ENCODE assay signal across 8 cellular contexts in the genomic region with DNA sequence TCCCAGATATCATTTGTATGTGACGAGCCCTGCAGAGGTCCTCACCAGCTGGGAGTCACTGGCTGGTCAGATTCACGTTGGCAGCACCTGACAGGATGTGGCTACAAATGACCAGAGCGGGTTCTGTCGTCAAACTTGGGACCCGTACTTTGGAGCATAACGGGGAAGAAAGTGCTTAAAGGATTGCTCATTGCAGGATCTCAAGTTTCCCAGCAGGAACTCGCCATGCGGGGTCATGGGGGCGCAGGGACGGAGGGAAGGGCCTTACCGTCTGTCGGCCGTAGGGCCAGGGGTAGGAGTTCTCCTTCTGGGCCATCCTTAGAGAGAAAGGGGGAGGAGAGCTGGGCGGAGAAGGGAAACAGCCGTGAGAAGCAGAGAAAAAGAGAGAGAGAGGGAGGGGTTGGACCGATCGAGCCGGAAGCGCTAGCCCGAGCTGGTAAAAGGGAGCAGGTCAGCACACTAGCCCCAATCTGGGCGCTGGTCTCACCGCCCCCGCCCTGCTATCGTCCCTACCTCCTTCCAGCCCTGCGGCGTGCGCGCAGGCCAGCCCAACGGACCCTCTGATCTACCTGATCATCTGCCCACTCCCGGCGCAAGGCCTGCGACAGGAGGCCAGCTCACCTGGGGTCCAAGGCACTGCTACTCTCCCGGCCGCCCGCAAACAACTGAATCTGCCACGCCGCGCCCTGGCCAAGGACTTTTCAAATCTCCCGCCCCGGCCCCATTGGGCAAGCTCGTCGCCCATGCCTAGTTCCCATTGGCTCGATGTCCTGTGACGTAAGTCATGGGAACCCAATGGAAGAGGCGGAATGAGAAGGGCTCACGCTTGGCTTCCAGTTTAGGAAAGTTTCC. TPM values are rescaled to one million over a fixed set of nuclear protein-coding genes. Genes with fewer than 3 reads are reported as not detected.
DNase-seq lines count a peak whose midpoint lies in the region; ATAC-seq and TF ChIP-seq lines count a peak whose summit lies in the region.

Gene AURKB, minus strand, starts transcription at position 667 of the 852 bp plus-strand sequence. Its CDS starts 351 bp downstream, at position 316.

- peak; percentile 93 for ATAC-seq in RWPE2 (ENCODE audit: low read depth)
- peak; percentile 99 for ATAC-seq in activated T-helper 17 cell treated with anti-CD3 and anti-CD28 coated beads, Interleukin-2, amount 50 U/mL, for 72 hours (replicated peaks)

- TF ChIP-seq CTCF in DOHH2 (IDR thresholded peaks at IDR 0.05; ENCODE audit: low read depth, low read length, poor library complexity, severe bottlenecking) (no peak), RWPE2 (IDR thresholded peaks at IDR 0.05; ENCODE audit: poor library complexity, severe bottlenecking) (no peak), fibroblast of pulmonary artery (IDR thresholded peaks at IDR 0.05; ENCODE audit: low read length, missing control alignments) (no peak), nephron progenitor cell (IDR thresholded peaks at IDR 0.05) (no peak)

- WGBS in GM23248 (ENCODE audit: low coverage in 1 of 2, low lambda C conversion rate in 2 of 2, missing lambda C conversion rate in 2 of 2), 2 experiments, result 1 to 3% methylated on average over 42 to 46 of the region's 46 CpGs

- H3K4me1 ChIP-seq in DOHH2 (ENCODE audit: control insufficient read depth, low read length), result peaks cover 27% of the 10 kb centered on the region
- H3K4me1 ChIP-seq in GM23248 (ENCODE audit: insufficient read depth), result no peaks in the 10 kb centered on the region; the same call in 1 of the 2 replicates
- H3K4me1 ChIP-seq in RWPE2 (ENCODE audit: insufficient read depth, poor library complexity, severe bottlenecking), result peaks cover 14% of the 10 kb centered on the region

- H3K9me3 ChIP-seq in DOHH2 (ENCODE audit: control insufficient read depth, insufficient read depth, low read length) (no peaks in the 10 kb centered on the region), GM23248 (ENCODE audit: low read depth) (no peaks in the 10 kb centered on the region), RWPE2 (ENCODE audit: severe bottlenecking) (no peaks in the 10 kb centered on the region)

- peak within 1 kb of the TSS; percentile 96 for H3K4me3 Mint-ChIP-seq in activated T-helper 17 cell treated with anti-CD3 and anti-CD28 coated beads, Interleukin-2, amount 50 U/mL, for 72 hours
- H3K4me3 Mint-ChIP-seq in nephron progenitor cell, result peak within 1 kb of the TSS; percentile 93
- H3K4me3 Mint-ChIP-seq in stimulated activated naive CD8-positive, alpha-beta T cell treated with anti-CD3 and anti-CD28 coated beads, Interleukin-15, Interleukin-2, amounts not matched to agents 100 ng/mL and 50 ng/mL, for 24 hours, result peak within 1 kb of the TSS; percentile 94

- H3K9me2 ChIP-seq in DOHH2 (replicated peaks; ENCODE audit: control insufficient read depth, low read length) (no peaks in the 10 kb centered on the region), GM23248 (ENCODE audit: insufficient read depth) (no peaks in the 10 kb centered on the region)

- H3K4me2 ChIP-seq in DOHH2 (ENCODE audit: low read length) (peak within 1 kb of the TSS; percentile 67), GM23248 (ENCODE audit: unreplicated experiment) (peak within 1 kb of the TSS; percentile 83)

- peak within 1 kb of the TSS; percentile 88 for H3K27ac ChIP-seq in DOHH2 (ENCODE audit: low read depth, low read length)
- H3K27ac ChIP-seq in GM23248, result peak within 1 kb of the TSS; percentile 81
- H3K27ac ChIP-seq in RWPE2 (ENCODE audit: poor library complexity, severe bottlenecking), result peak within 1 kb of the TSS; percentile 85

- in situ Hi-C loops in GM23248 (cut with MboI), result no loop called here

- DNase-seq in GM23248 (peak; percentile 98), Kasumi-1 (lab: John Stamatoyannopoulos, UW) (peak; percentile 68 to 82), RWPE2 (ENCODE audit: low spot score) (peak; percentile 94), fibroblast of pulmonary artery (ENCODE audit: low read depth) (peak; percentile 98), nephron progenitor cell (peak; percentile 96)

- H3K9me3 Mint-ChIP-seq in activated T-helper 17 cell treated with anti-CD3 and anti-CD28 coated beads, Interleukin-2, amount 50 U/mL, for 72 hours, result no peaks in the 10 kb centered on the region
- no peaks in the 10 kb centered on the region for H3K9me3 Mint-ChIP-seq in nephron progenitor cell
- no peaks in the 10 kb centered on the region for H3K9me3 Mint-ChIP-seq in stimulated activated naive CD8-positive, alpha-beta T cell treated with anti-CD3 and anti-CD28 coated beads, Interleukin-15, Interleukin-2, amounts not matched to agents 100 ng/mL and 50 ng/mL, for 24 hours

- H3K4me3 ChIP-seq in DOHH2 (ENCODE audit: low read length) (peak within 1 kb of the TSS; percentile 96), GM23248 (peak within 1 kb of the TSS; percentile 74), RWPE2 (ENCODE audit: severe bottlenecking) (peak within 1 kb of the TSS; percentile 65), fibroblast of pulmonary artery (replicated peaks; ENCODE audit: low read depth, low read length) (peak within 1 kb of the TSS; percentile 75)

- H3K36me3 Mint-ChIP-seq in activated T-helper 17 cell treated with anti-CD3 and anti-CD28 coated beads, Interleukin-2, amount 50 U/mL, for 72 hours (ENCODE audit: low read depth), result peaks cover 49% of the 10 kb centered on the region
- peaks cover 22% of the 10 kb centered on the region for H3K36me3 Mint-ChIP-seq in nephron progenitor cell (ENCODE audit: low read depth)
- H3K36me3 Mint-ChIP-seq in stimulated activated naive CD8-positive, alpha-beta T cell treated with anti-CD3 and anti-CD28 coated beads, Interleukin-15, Interleukin-2, amounts not matched to agents 100 ng/mL and 50 ng/mL, for 24 hours (ENCODE audit: low read depth), result peaks cover 33% of the 10 kb centered on the region

- H3K36me3 ChIP-seq in DOHH2 (ENCODE audit: control insufficient read depth, low read length) (peaks cover 49% of the 10 kb centered on the region), GM23248 (ENCODE audit: low read depth) (no peaks in the 10 kb centered on the region), RWPE2 (ENCODE audit: low read depth) (peaks cover 48% of the 10 kb centered on the region)

- peak within 1 kb of the TSS; percentile 83 for H3K9ac ChIP-seq in GM23248

- peaks cover 24% of the 10 kb centered on the region for H3F3A ChIP-seq in DOHH2 (ENCODE audit: control insufficient read depth, insufficient read depth)
- peaks cover 17% of the 10 kb centered on the region for H3F3A ChIP-seq in GM23248 (ENCODE audit: insufficient read depth)

- H3K27ac Mint-ChIP-seq in activated T-helper 17 cell treated with anti-CD3 and anti-CD28 coated beads, Interleukin-2, amount 50 U/mL, for 72 hours, result peak within 1 kb of the TSS; percentile 92
- peak within 1 kb of the TSS; percentile 95 for H3K27ac Mint-ChIP-seq in nephron progenitor cell
- H3K27ac Mint-ChIP-seq in stimulated activated naive CD8-positive, alpha-beta T cell treated with anti-CD3 and anti-CD28 coated beads, Interleukin-15, Interleukin-2, amounts not matched to agents 100 ng/mL and 50 ng/mL, for 24 hours, result peak within 1 kb of the TSS; percentile 85

- H3K79me2 ChIP-seq in DOHH2 (ENCODE audit: control insufficient read depth, low read length) (peaks cover 46% of the 10 kb centered on the region), GM23248 (ENCODE audit: insufficient read depth) (peaks cover 38% of the 10 kb centered on the region)

- H3K4me1 Mint-ChIP-seq in activated T-helper 17 cell treated with anti-CD3 and anti-CD28 coated beads, Interleukin-2, amount 50 U/mL, for 72 hours, result peaks cover 11% of the 10 kb centered on the region
- H3K4me1 Mint-ChIP-seq in nephron progenitor cell, result peaks cover 44% of the 10 kb centered on the region
- peaks cover 28% of the 10 kb centered on the region for H3K4me1 Mint-ChIP-seq in stimulated activated naive CD8-positive, alpha-beta T cell treated with anti-CD3 and anti-CD28 coated beads, Interleukin-15, Interleukin-2, amounts not matched to agents 100 ng/mL and 50 ng/mL, for 24 hours (ENCODE audit: low read depth)

- H3K27me3 ChIP-seq in DOHH2 (ENCODE audit: control insufficient read depth, low read length) (no peaks in the 10 kb centered on the region), GM23248 (replicated peaks; ENCODE audit: insufficient read depth) (no peaks in the 10 kb centered on the region), RWPE2 (ENCODE audit: insufficient read depth, poor library complexity, severe bottlenecking) (no peaks in the 10 kb centered on the region)

- H3K27me3 Mint-ChIP-seq in activated T-helper 17 cell treated with anti-CD3 and anti-CD28 coated beads, Interleukin-2, amount 50 U/mL, for 72 hours, result no peaks in the 10 kb centered on the region
- peaks cover 16% of the 10 kb centered on the region for H3K27me3 Mint-ChIP-seq in nephron progenitor cell (ENCODE audit: low read depth, poor library complexity)
- H3K27me3 Mint-ChIP-seq in stimulated activated naive CD8-positive, alpha-beta T cell treated with anti-CD3 and anti-CD28 coated beads, Interleukin-15, Interleukin-2, amounts not matched to agents 100 ng/mL and 50 ng/mL, for 24 hours, result no peaks in the 10 kb centered on the region

- H4K20me1 ChIP-seq in DOHH2 (ENCODE audit: control insufficient read depth, insufficient read depth, low read depth, low read length) (peaks cover 11% of the 10 kb centered on the region), GM23248 (ENCODE audit: insufficient read depth) (no peaks in the 10 kb centered on the region)

- H2AFZ ChIP-seq in GM23248, result peak within 1 kb of the TSS; percentile 80

RNA-seq across cellular contexts. Expression of gene AURKB, which starts in this region (rescaled TPM):
- total RNA-seq in GM23248 (2014; rRNA removed; shearing (Covaris generic)), result 9.4 and 18.4 TPM in 2 replicates
- polyA plus RNA-seq in GM23248 (2016; fragmentation: Nextera tagmentation; extraction: Ambion mirVana), result 22.9 and 24.1 TPM in 2 replicates
- 100 to 1,000 TPM; 158 to 161 TPM for total RNA-seq in activated T-helper 17 cell treated with anti-CD3 and anti-CD28 coated beads, Interleukin-2, amount 50 U/mL, for 72 hours

Comparison
In these comparisons a context has a peak if more than half of its experiments do, and no peak if none do; other contexts are left out.
1. Peak in every context shown above with its lines: DNase-seq, ATAC-seq, H3K4me3 ChIP-seq and H3K27ac ChIP-seq.